In genomic region chr5:109690456-109691247, GRCh38 we compare ENCODE assay signal across 1 cellular context.
A peak's percentile ranks its signal among the peaks of the same experiment; 100 is the strongest.
TF ChIP-seq lines count a peak whose summit lies in the region.

No MANE protein-coding gene starts in this region.

TF ChIP-seq in HepG2, 621 proteins besides CTCF, POLR2A, EP300 and RAD21 (continued from another document and continues in another):
- TF ChIP-seq ZSCAN21 (CRISPR knock-in tag; IDR thresholded peaks at IDR 0.05; ENCODE audit: borderline replicate concordance) (peak; percentile 40; the same call in 1 of the 2 replicates), REL (CRISPR knock-in tag; conservative IDR thresholded peaks at IDR 0.05) (peak; percentile 63), SMC3 (IDR thresholded peaks at IDR 0.05; ENCODE audit: low read length) (0 out of 2 replicates have a peak, but pooled peaks have one; percentile 15), ARID4A (CRISPR knock-in tag; IDR thresholded peaks at IDR 0.05; ENCODE audit: borderline replicate concordance) (no peak; the same call in 1 of the 2 replicates), ZNF570 (CRISPR knock-in tag; IDR thresholded peaks at IDR 0.05; ENCODE audit: borderline replicate concordance) (no peak), TFDP2 (CRISPR knock-in tag; IDR thresholded peaks at IDR 0.05) (peak; percentile 5; the same call in 1 of the 2 replicates), BHLHE40 (IDR thresholded peaks at IDR 0.05; ENCODE audit: low read length) (no peak), SOX13 (IDR thresholded peaks at IDR 0.05) (no peak), SOX13 (CRISPR knock-in tag; conservative IDR thresholded peaks at IDR 0.05 in 1 of 2, IDR thresholded peaks at IDR 0.05 in 1 of 2) (no peak), SIX4 (CRISPR knock-in tag; IDR thresholded peaks at IDR 0.05) (no peak), MEIS1 (CRISPR knock-in tag; IDR thresholded peaks at IDR 0.05; ENCODE audit: borderline replicate concordance) (no peak; the same call in 1 of the 2 replicates), ZNF652 (CRISPR knock-in tag; IDR thresholded peaks at IDR 0.05; ENCODE audit: borderline replicate concordance, low read depth) (peak; percentile 78), NFRKB (IDR thresholded peaks at IDR 0.05) (no peak), ARID5B (CRISPR knock-in tag; IDR thresholded peaks at IDR 0.05) (0 out of 2 replicates have a peak, but pooled peaks have one; percentile 26), IRX3 (CRISPR knock-in tag; IDR thresholded peaks at IDR 0.05; ENCODE audit: borderline replicate concordance, low read depth) (no peak), ZNF251 (CRISPR knock-in tag; IDR thresholded peaks at IDR 0.05) (no peak), ZNF879 (CRISPR knock-in tag; IDR thresholded peaks at IDR 0.05) (no peak), PHF21A (CRISPR knock-in tag; IDR thresholded peaks at IDR 0.05) (0 out of 2 replicates have a peak, but pooled peaks have one; percentile 33), E2F5 (CRISPR knock-in tag; conservative IDR thresholded peaks at IDR 0.05) (no peak), MXD4 (CRISPR knock-in tag; IDR thresholded peaks at IDR 0.05) (no peak), SAP130 (CRISPR knock-in tag; IDR thresholded peaks at IDR 0.05; ENCODE audit: low read depth) (peak; percentile 53; the same call in 1 of the 2 replicates), ZBTB21 (CRISPR knock-in tag; IDR thresholded peaks at IDR 0.05) (no peak), ZNF317 (CRISPR knock-in tag; IDR thresholded peaks at IDR 0.05) (no peak), MTF2 (CRISPR knock-in tag; IDR thresholded peaks at IDR 0.05; ENCODE audit: borderline replicate concordance) (0 out of 2 replicates have a peak, but pooled peaks have one; percentile 11), MIXL1 (CRISPR knock-in tag; IDR thresholded peaks at IDR 0.05) (no peak), ZNF883 (CRISPR knock-in tag; IDR thresholded peaks at IDR 0.05; ENCODE audit: not compliant biosample characterization) (no peak), PHB2 (IDR thresholded peaks at IDR 0.05; ENCODE audit: partially characterized antibody) (no peak), RNF219 (CRISPR knock-in tag; IDR thresholded peaks at IDR 0.05) (peak; percentile 36; the same call in 1 of the 2 replicates), NR2F1 (CRISPR knock-in tag; IDR thresholded peaks at IDR 0.05) (peak in 1 of 2 experiments; percentile 27; a peak in 1 of 4 replicates), KAT8 (CRISPR knock-in tag; IDR thresholded peaks at IDR 0.05) (no peak), TBL1XR1 (IDR thresholded peaks at IDR 0.05; ENCODE audit: borderline replicate concordance, low read length, partially characterized antibody) (no peak), SNRNP70 (IDR thresholded peaks at IDR 0.05; ENCODE audit: low read depth, low read length) (no peak), ZNF777 (CRISPR knock-in tag; IDR thresholded peaks at IDR 0.05) (peak; percentile 40; the same call in 1 of the 2 replicates), PLSCR1 (CRISPR knock-in tag; IDR thresholded peaks at IDR 0.05; ENCODE audit: borderline replicate concordance) (no peak), HOXA9 (CRISPR knock-in tag; IDR thresholded peaks at IDR 0.05; ENCODE audit: borderline replicate concordance) (peak; percentile 57), SNAPC4 (CRISPR knock-in tag; IDR thresholded peaks at IDR 0.05) (no peak), NFKB2 (CRISPR knock-in tag; IDR thresholded peaks at IDR 0.05; ENCODE audit: borderline replicate concordance) (peak; percentile 15; the same call in 1 of the 2 replicates), ARHGAP35 (CRISPR knock-in tag; IDR thresholded peaks at IDR 0.05; ENCODE audit: borderline replicate concordance) (no peak), MXI1 (IDR thresholded peaks at IDR 0.05; ENCODE audit: borderline replicate concordance, low read depth, low read length) (no peak)
